ENCODE assay signal across 22 cellular contexts in the genomic region with DNA sequence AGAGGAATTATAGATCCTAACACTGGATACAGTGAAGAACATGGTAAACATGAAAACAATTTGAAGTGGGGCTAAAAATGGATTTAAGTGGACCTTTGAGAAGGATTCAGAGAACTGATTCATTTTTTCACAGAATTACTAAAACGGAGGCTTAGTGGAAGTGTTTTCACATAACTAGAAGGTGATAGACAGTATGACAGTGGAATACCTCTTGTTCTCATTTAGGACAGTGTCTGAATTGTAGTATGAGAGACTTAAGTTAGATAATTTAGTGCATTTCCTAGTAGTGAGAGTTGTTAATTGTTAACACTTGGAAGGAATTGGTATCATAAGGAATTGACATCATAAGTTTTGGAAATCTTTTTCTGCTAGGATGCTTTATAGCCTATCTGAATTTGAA.
DNase-seq lines count a peak whose midpoint lies in the region; ATAC-seq, FAIRE-seq and TF ChIP-seq lines count a peak whose summit lies in the region.
"Had no signal": no experiment of that assay in that cellular context is flagged by ENCODE, and none has a peak within 500 bp of the region (broad histone marks: within the 10 kb centered on the region; RNA-seq: fewer than 3 reads in every experiment).

No MANE protein-coding gene starts in this region.

- H3K4me1 ChIP-seq in breast epithelium (no peaks in the 10 kb centered on the region), kidney (ENCODE audit: control insufficient read depth in 1 of 2, insufficient read depth in 1 of 2, low read depth in 1 of 2, low read length in 2 of 2) (no peaks in the 10 kb centered on the region)
- H3K4me1 ChIP-seq: BE2C, Caco-2 had no signal

- H3K27ac ChIP-seq in breast epithelium: no peak overlapping the region
- no peak overlapping the region for H3K27ac ChIP-seq in kidney (ENCODE audit: low read depth in 2 of 2, low read length in 2 of 2)

- no peak for ATAC-seq in stimulated activated effector memory CD8-positive, alpha-beta T cell treated with anti-CD3 and anti-CD28 coated beads, Interleukin-12 subunit alpha, Interleukin-12 subunit beta, amount 100 ng/mL, for 72 hours
- no peak for ATAC-seq in SK-N-SH treated with all-trans-retinoic acid at 6 μM for 48 hours
- no peak for ATAC-seq in HG03025 (IDR thresholded peaks at IDR 0.05; ENCODE audit: low FRiP score, unreplicated experiment)
- ATAC-seq: HCT116 had no signal

- no peaks in the 10 kb centered on the region for H3K27me3 ChIP-seq in breast epithelium
- H3K27me3 ChIP-seq: BE2C had no signal

- no peak for FAIRE-seq in kidney (lab: Jason Lieb, UNC)
- FAIRE-seq: A204.1, HTR-8/SVneo had no signal

- TF ChIP-seq CTCF in MCF 10A (IDR thresholded peaks at IDR 0.05; ENCODE audit: unreplicated experiment) (no peak), breast epithelium (IDR thresholded peaks at IDR 0.05) (no peak), kidney (IDR thresholded peaks at IDR 0.05; ENCODE audit: borderline replicate concordance, extremely low read depth, insufficient read depth) (no peak)

- DNase-seq in MCF 10A (ENCODE audit: unreplicated experiment) (no peak), breast epithelium (ENCODE audit: low spot score in 2 of 2) (no peak), immature natural killer cell (no peak), kidney (no peak)
- DNase-seq in activated T-helper 1 cell treated with anti-CD3 and anti-CD28 coated beads, Interleukin-12 subunit alpha, Interleukin-12 subunit beta, Interleukin-2, Interleukin-4 antibody, amounts not matched to agents 30 ng/mL and 10 ng/mL and 1 ng/mL, durations not matched to agents 14 hours and 24 hours and 36 hours (ENCODE audit: low spot score): no peak
- DNase-seq in stimulated activated effector memory CD8-positive, alpha-beta T cell treated with anti-CD3 and anti-CD28 coated beads, Interleukin-12 subunit alpha, Interleukin-12 subunit beta, amount 100 ng/mL, for 72 hours (ENCODE audit: low spot score in 2 of 2): no peak
- DNase-seq: ACHN; BE2C; C1 segment of cervical spinal cord; Caco-2; CD4-positive, CD25-positive, alpha-beta regulatory T cell; DMS79; GDM1; GOT3; H7; HFFc6; IMR-90 had no signal

- H3K27ac Mint-ChIP-seq in MCF 10A (ENCODE audit: low read depth, unreplicated experiment) (peak overlapping the region; percentile 51), immature natural killer cell (peak overlapping the region in 5 of 6 donors; percentile 10 to 42 (median 19))
- peak overlapping the region; percentile 19 for H3K27ac Mint-ChIP-seq in activated T-helper 1 cell treated with anti-CD3 and anti-CD28 coated beads, Interleukin-12 subunit alpha, Interleukin-12 subunit beta, Interleukin-2, Interleukin-4 antibody, amounts not matched to agents 30 ng/mL and 10 ng/mL and 1 ng/mL, durations not matched to agents 14 hours and 24 hours and 36 hours
- peak overlapping the region; percentile 13 for H3K27ac Mint-ChIP-seq in stimulated activated effector memory CD8-positive, alpha-beta T cell treated with anti-CD3 and anti-CD28 coated beads, Interleukin-12 subunit alpha, Interleukin-12 subunit beta, amount 100 ng/mL, for 72 hours
- H3K27ac Mint-ChIP-seq: HFFc6 had no signal

- H3K9me3 ChIP-seq in breast epithelium (no peaks in the 10 kb centered on the region), kidney (ENCODE audit: control insufficient read depth in 1 of 2, low read length in 2 of 2) (no peaks in the 10 kb centered on the region)
- H3K9me3 ChIP-seq: BE2C, Caco-2 had no signal

- BruUV-seq in MCF 10A (replicated peaks; lab: Mats Ljungman, UMichigan): no TSS peak

- POLR2A ChIA-PET in MCF 10A (lab: Yijun Ruan, JAX): no interaction called here

- H3K9me3 Mint-ChIP-seq in MCF 10A (ENCODE audit: unreplicated experiment) (no peaks in the 10 kb centered on the region), immature natural killer cell (peaks cover 0 to 1% (median 0%) of the 10 kb centered on the region in 6 donors)
- no peaks in the 10 kb centered on the region for H3K9me3 Mint-ChIP-seq in activated T-helper 1 cell treated with anti-CD3 and anti-CD28 coated beads, Interleukin-12 subunit alpha, Interleukin-12 subunit beta, Interleukin-2, Interleukin-4 antibody, amounts not matched to agents 30 ng/mL and 10 ng/mL and 1 ng/mL, durations not matched to agents 14 hours and 24 hours and 36 hours
- H3K9me3 Mint-ChIP-seq in stimulated activated effector memory CD8-positive, alpha-beta T cell treated with anti-CD3 and anti-CD28 coated beads, Interleukin-12 subunit alpha, Interleukin-12 subunit beta, amount 100 ng/mL, for 72 hours: no peaks in the 10 kb centered on the region
- H3K9me3 Mint-ChIP-seq: HFFc6 had no signal

- peaks cover 86% of the 10 kb centered on the region for H3K36me3 Mint-ChIP-seq in MCF 10A (ENCODE audit: insufficient read depth, unreplicated experiment)
- H3K36me3 Mint-ChIP-seq in activated T-helper 1 cell treated with anti-CD3 and anti-CD28 coated beads, Interleukin-12 subunit alpha, Interleukin-12 subunit beta, Interleukin-2, Interleukin-4 antibody, amounts not matched to agents 30 ng/mL and 10 ng/mL and 1 ng/mL, durations not matched to agents 14 hours and 24 hours and 36 hours (ENCODE audit: low read depth): peaks cover 42% of the 10 kb centered on the region
- H3K36me3 Mint-ChIP-seq in immature natural killer cell: peaks cover 10 to 34% (median 22%) of the 10 kb centered on the region in 3 donors
- H3K36me3 Mint-ChIP-seq in stimulated activated effector memory CD8-positive, alpha-beta T cell treated with anti-CD3 and anti-CD28 coated beads, Interleukin-12 subunit alpha, Interleukin-12 subunit beta, amount 100 ng/mL, for 72 hours: peaks cover 89% of the 10 kb centered on the region

- H3K4me3 ChIP-seq in breast epithelium (no peak overlapping the region), kidney (ENCODE audit: low read length in 2 of 2) (no peak overlapping the region)

- H3K9ac ChIP-seq in kidney (ENCODE audit: low read length in 2 of 2): no peak overlapping the region

- intact Hi-C loops in MCF 10A (cut with micrococcal nuclease) (no loop called here), breast epithelium (cut with DNase I; ENCODE audit: low total_unique reads) (no loop called here), kidney (cut with DNase I) (no loop called here)
- intact Hi-C loops in activated T-helper 1 cell treated with anti-CD3 and anti-CD28 coated beads, Interleukin-12 subunit alpha, Interleukin-12 subunit beta, Interleukin-2, Interleukin-4 antibody, amounts not matched to agents 30 ng/mL and 10 ng/mL and 1 ng/mL, durations not matched to agents 14 hours and 24 hours and 36 hours (cut with micrococcal nuclease): loop anchor here (10.0 kb wide), 1 partner anchor 247 kb away; no protein-coding TSS in a partner anchor

- no peaks in the 10 kb centered on the region for H3K27me3 Mint-ChIP-seq in MCF 10A (ENCODE audit: insufficient read depth, unreplicated experiment)
- no peaks in the 10 kb centered on the region for H3K27me3 Mint-ChIP-seq in activated T-helper 1 cell treated with anti-CD3 and anti-CD28 coated beads, Interleukin-12 subunit alpha, Interleukin-12 subunit beta, Interleukin-2, Interleukin-4 antibody, amounts not matched to agents 30 ng/mL and 10 ng/mL and 1 ng/mL, durations not matched to agents 14 hours and 24 hours and 36 hours (ENCODE audit: insufficient read depth)
- H3K27me3 Mint-ChIP-seq in immature natural killer cell (ENCODE audit: low read depth in 3 of 3): no peaks in the 10 kb centered on the region
- H3K27me3 Mint-ChIP-seq: CD4-positive, CD25-positive, alpha-beta regulatory T cell had no signal

- CTCF ChIA-PET in MCF 10A (lab: Yijun Ruan, JAX): no interaction called here

- no peak for TF ChIP-seq POLR2A in breast epithelium (IDR thresholded peaks at IDR 0.05)

- H3K4me3 Mint-ChIP-seq in MCF 10A (ENCODE audit: unreplicated experiment) (no peak overlapping the region), immature natural killer cell (no peak overlapping the region)
- H3K4me3 Mint-ChIP-seq in activated T-helper 1 cell treated with anti-CD3 and anti-CD28 coated beads, Interleukin-12 subunit alpha, Interleukin-12 subunit beta, Interleukin-2, Interleukin-4 antibody, amounts not matched to agents 30 ng/mL and 10 ng/mL and 1 ng/mL, durations not matched to agents 14 hours and 24 hours and 36 hours: no peak overlapping the region
- no peak overlapping the region for H3K4me3 Mint-ChIP-seq in stimulated activated effector memory CD8-positive, alpha-beta T cell treated with anti-CD3 and anti-CD28 coated beads, Interleukin-12 subunit alpha, Interleukin-12 subunit beta, amount 100 ng/mL, for 72 hours
- H3K4me3 Mint-ChIP-seq: CD4-positive, CD25-positive, alpha-beta regulatory T cell; HFFc6 had no signal

- no peaks in the 10 kb centered on the region for H3K36me3 ChIP-seq in breast epithelium
- peaks cover 0 to 7% of the 10 kb centered on the region in 2 donors for H3K36me3 ChIP-seq in kidney (ENCODE audit: control insufficient read depth in 1 of 2, insufficient read depth in 2 of 2, low read length in 2 of 2)

- H3K4me1 Mint-ChIP-seq in MCF 10A (ENCODE audit: insufficient read depth, unreplicated experiment) (peaks cover 6% of the 10 kb centered on the region), immature natural killer cell (peaks cover 26 to 58% of the 10 kb centered on the region in 2 donors)
- H3K4me1 Mint-ChIP-seq in activated T-helper 1 cell treated with anti-CD3 and anti-CD28 coated beads, Interleukin-12 subunit alpha, Interleukin-12 subunit beta, Interleukin-2, Interleukin-4 antibody, amounts not matched to agents 30 ng/mL and 10 ng/mL and 1 ng/mL, durations not matched to agents 14 hours and 24 hours and 36 hours (ENCODE audit: low read depth): no peaks in the 10 kb centered on the region
- H3K4me1 Mint-ChIP-seq in stimulated activated effector memory CD8-positive, alpha-beta T cell treated with anti-CD3 and anti-CD28 coated beads, Interleukin-12 subunit alpha, Interleukin-12 subunit beta, amount 100 ng/mL, for 72 hours: peaks cover 29% of the 10 kb centered on the region

TF ChIP-seq in SK-N-SH treated with all-trans-retinoic acid at 6 μM for 48 hours, 23 proteins besides CTCF, POLR2A, EP300 and RAD21 (continues in another document):
- TF ChIP-seq TOX (CRISPR knock-in tag; IDR thresholded peaks at IDR 0.05; ENCODE audit: borderline replicate concordance) (no peak), ZC3H10 (CRISPR knock-in tag; IDR thresholded peaks at IDR 0.05) (no peak), CREB5 (CRISPR knock-in tag; IDR thresholded peaks at IDR 0.05; ENCODE audit: low read depth) (no peak), OSR1 (CRISPR knock-in tag; IDR thresholded peaks at IDR 0.05) (no peak), ZFP30 (CRISPR knock-in tag; IDR thresholded peaks at IDR 0.05) (no peak), CSDC2 (CRISPR knock-in tag; IDR thresholded peaks at IDR 0.05) (no peak)
